1 cellular context compared by ENCODE assay signal in the genomic region with DNA sequence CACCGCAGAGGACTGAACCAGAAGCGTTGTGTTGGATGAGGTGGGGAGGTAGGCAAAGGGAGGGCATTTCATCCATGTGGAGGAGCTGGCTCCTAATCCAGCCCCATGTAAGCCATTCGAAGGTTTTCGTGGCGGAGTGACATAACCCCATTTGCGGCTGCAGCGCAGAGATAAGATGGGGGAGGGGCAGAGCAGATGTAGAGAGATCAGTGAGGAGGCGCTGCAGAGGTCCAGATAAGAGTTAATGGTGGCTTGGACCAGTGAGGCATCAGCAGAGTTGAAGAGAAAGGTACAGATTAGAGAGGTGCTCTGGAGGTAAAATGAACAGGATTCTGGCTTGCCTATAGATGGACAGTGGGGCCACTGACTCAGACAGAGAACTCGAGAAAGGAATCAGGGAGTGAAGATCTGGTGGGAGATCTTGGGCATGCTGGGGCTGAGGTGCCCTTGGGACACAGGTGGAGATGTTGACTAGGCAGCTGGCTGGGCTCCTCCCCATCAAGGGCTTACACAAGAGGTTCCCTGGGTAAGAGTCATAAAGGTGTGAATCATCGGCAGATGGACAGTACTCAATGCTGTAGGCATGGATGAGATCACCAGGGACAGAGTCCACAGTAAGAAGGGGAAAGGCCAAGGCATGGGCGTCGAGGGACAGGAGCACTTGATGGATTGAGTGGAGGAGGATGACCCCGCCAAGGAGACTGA.
A peak's percentile ranks its signal among the peaks of the same experiment; 100 is the strongest.
TF ChIP-seq lines count a peak whose summit lies in the region.

No MANE protein-coding gene starts in this region.

TF ChIP-seq in HepG2, 621 proteins besides CTCF, POLR2A, EP300 and RAD21 (continued from another document):
- peak; percentile 48; the same call in 1 of the 2 replicates for TF ChIP-seq TFE3 (CRISPR knock-in tag; IDR thresholded peaks at IDR 0.05)
- TF ChIP-seq YEATS2 (CRISPR knock-in tag; IDR thresholded peaks at IDR 0.05; ENCODE audit: borderline replicate concordance) = peak; percentile 33; the same call in 1 of the 2 replicates
- TF ChIP-seq RXRB (CRISPR knock-in tag; IDR thresholded peaks at IDR 0.05; ENCODE audit: borderline replicate concordance) = peak; percentile 94
- peak; percentile 41 for TF ChIP-seq HNF4A (CRISPR knock-in tag; IDR thresholded peaks at IDR 0.05)
- TF ChIP-seq MAX (IDR thresholded peaks at IDR 0.05) = peak; percentile 79
- TF ChIP-seq SMARCE1 (IDR thresholded peaks at IDR 0.05; ENCODE audit: borderline replicate concordance) = peak; percentile 6; the same call in 1 of the 2 replicates
- TF ChIP-seq ZFP82 (CRISPR knock-in tag; IDR thresholded peaks at IDR 0.05; ENCODE audit: borderline replicate concordance) = no peak
- TF ChIP-seq, protein P1, sequence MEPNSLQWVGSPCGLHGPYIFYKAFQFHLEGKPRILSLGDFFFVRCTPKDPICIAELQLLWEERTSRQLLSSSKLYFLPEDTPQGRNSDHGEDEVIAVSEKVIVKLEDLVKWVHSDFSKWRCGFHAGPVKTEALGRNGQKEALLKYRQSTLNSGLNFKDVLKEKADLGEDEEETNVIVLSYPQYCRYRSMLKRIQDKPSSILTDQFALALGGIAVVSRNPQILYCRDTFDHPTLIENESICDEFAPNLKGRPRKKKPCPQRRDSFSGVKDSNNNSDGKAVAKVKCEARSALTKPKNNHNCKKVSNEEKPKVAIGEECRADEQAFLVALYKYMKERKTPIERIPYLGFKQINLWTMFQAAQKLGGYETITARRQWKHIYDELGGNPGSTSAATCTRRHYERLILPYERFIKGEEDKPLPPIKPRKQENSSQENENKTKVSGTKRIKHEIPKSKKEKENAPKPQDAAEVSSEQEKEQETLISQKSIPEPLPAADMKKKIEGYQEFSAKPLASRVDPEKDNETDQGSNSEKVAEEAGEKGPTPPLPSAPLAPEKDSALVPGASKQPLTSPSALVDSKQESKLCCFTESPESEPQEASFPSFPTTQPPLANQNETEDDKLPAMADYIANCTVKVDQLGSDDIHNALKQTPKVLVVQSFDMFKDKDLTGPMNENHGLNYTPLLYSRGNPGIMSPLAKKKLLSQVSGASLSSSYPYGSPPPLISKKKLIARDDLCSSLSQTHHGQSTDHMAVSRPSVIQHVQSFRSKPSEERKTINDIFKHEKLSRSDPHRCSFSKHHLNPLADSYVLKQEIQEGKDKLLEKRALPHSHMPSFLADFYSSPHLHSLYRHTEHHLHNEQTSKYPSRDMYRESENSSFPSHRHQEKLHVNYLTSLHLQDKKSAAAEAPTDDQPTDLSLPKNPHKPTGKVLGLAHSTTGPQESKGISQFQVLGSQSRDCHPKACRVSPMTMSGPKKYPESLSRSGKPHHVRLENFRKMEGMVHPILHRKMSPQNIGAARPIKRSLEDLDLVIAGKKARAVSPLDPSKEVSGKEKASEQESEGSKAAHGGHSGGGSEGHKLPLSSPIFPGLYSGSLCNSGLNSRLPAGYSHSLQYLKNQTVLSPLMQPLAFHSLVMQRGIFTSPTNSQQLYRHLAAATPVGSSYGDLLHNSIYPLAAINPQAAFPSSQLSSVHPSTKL (CRISPR knock-in tag; IDR thresholded peaks at IDR 0.05) = peak; percentile 85
- TF ChIP-seq, protein P2, sequence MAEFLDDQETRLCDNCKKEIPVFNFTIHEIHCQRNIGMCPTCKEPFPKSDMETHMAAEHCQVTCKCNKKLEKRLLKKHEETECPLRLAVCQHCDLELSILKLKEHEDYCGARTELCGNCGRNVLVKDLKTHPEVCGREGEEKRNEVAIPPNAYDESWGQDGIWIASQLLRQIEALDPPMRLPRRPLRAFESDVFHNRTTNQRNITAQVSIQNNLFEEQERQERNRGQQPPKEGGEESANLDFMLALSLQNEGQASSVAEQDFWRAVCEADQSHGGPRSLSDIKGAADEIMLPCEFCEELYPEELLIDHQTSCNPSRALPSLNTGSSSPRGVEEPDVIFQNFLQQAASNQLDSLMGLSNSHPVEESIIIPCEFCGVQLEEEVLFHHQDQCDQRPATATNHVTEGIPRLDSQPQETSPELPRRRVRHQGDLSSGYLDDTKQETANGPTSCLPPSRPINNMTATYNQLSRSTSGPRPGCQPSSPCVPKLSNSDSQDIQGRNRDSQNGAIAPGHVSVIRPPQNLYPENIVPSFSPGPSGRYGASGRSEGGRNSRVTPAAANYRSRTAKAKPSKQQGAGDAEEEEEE (CRISPR knock-in tag; IDR thresholded peaks at IDR 0.05; ENCODE audit: borderline replicate concordance) = no peak
- TF ChIP-seq MED1 (CRISPR knock-in tag; IDR thresholded peaks at IDR 0.05) = peak; percentile 52
- TF ChIP-seq JUN (CRISPR knock-in tag; IDR thresholded peaks at IDR 0.05) = peak; percentile 97
- peak; percentile 64; the same call in 1 of the 2 replicates for TF ChIP-seq ZNF263 (CRISPR knock-in tag; IDR thresholded peaks at IDR 0.05)
- TF ChIP-seq ZNF335 (CRISPR knock-in tag; IDR thresholded peaks at IDR 0.05) = peak; percentile 35; the same call in 1 of the 2 replicates
- no peak for TF ChIP-seq ZNF660 (CRISPR knock-in tag; IDR thresholded peaks at IDR 0.05; ENCODE audit: borderline replicate concordance, low read depth)
- TF ChIP-seq ZNF614 (CRISPR knock-in tag; IDR thresholded peaks at IDR 0.05; ENCODE audit: borderline replicate concordance) = peak; percentile 89
- TF ChIP-seq TRIM24 (CRISPR knock-in tag; IDR thresholded peaks at IDR 0.05) = peak; percentile 61; the same call in 1 of the 2 replicates
- no peak; the same call in 1 of the 2 replicates for TF ChIP-seq MIER2 (CRISPR knock-in tag; IDR thresholded peaks at IDR 0.05)
- 0 out of 2 replicates have a peak, but pooled peaks have one; percentile 42 for TF ChIP-seq ZNF441 (CRISPR knock-in tag; IDR thresholded peaks at IDR 0.05; ENCODE audit: borderline replicate concordance)
- TF ChIP-seq ZNF644 (CRISPR knock-in tag; IDR thresholded peaks at IDR 0.05; ENCODE audit: low read depth) = peak; percentile 95
- no peak for TF ChIP-seq ZNF530 (CRISPR knock-in tag; IDR thresholded peaks at IDR 0.05; ENCODE audit: low read depth)
- TF ChIP-seq ATF4 (CRISPR knock-in tag; IDR thresholded peaks at IDR 0.05) = 0 out of 4 replicates have a peak, but pooled peaks of 1 of the 2 experiments have one; percentile 46
- no peak for TF ChIP-seq TGIF2 (CRISPR knock-in tag; IDR thresholded peaks at IDR 0.05)
- TF ChIP-seq EHMT2 (IDR thresholded peaks at IDR 0.05; ENCODE audit: borderline replicate concordance, low read depth, low read length) = peak; percentile 31; the same call in 1 of the 2 replicates
- TF ChIP-seq HMG20A (CRISPR knock-in tag; IDR thresholded peaks at IDR 0.05; ENCODE audit: borderline replicate concordance) = peak; percentile 58; the same call in 1 of the 2 replicates
- no peak for TF ChIP-seq PCBP2 (optimal IDR thresholded peaks at IDR 0.05; ENCODE audit: low read depth, low read length, poor library complexity, severe bottlenecking)
- TF ChIP-seq ZNF430 (CRISPR knock-in tag; IDR thresholded peaks at IDR 0.05) = peak; percentile 26; the same call in 1 of the 2 replicates
- peak; percentile 80 for TF ChIP-seq RARA (CRISPR knock-in tag; IDR thresholded peaks at IDR 0.05)
- TF ChIP-seq THAP11 (CRISPR knock-in tag; IDR thresholded peaks at IDR 0.05) = peak; percentile 49; the same call in 1 of the 2 replicates
- TF ChIP-seq FOXP1 (IDR thresholded peaks at IDR 0.05) = no peak
- peak; percentile 34; the same call in 1 of the 2 replicates for TF ChIP-seq FOXP1 (CRISPR knock-in tag; IDR thresholded peaks at IDR 0.05)
- TF ChIP-seq FOSL2 (CRISPR knock-in tag; IDR thresholded peaks at IDR 0.05) = peak; percentile 98
- TF ChIP-seq KDM3A (CRISPR knock-in tag; IDR thresholded peaks at IDR 0.05; ENCODE audit: low read depth) = no peak
- no peak for TF ChIP-seq KDM6A (CRISPR knock-in tag; IDR thresholded peaks at IDR 0.05; ENCODE audit: low read depth)
- TF ChIP-seq ZNF18 (CRISPR knock-in tag; IDR thresholded peaks at IDR 0.05; ENCODE audit: insufficient replicate concordance) = peak; percentile 89
